In genomic region chr7:127187740-127188139, GRCh38 we compare ENCODE assay signal across 27 cellular contexts.
"Had no signal": no experiment of that assay in that cellular context is flagged by ENCODE, and none has a peak within 500 bp of the region (broad histone marks: within the 10 kb centered on the region; RNA-seq: fewer than 3 reads in every experiment).

No MANE protein-coding gene starts in this region.

- H3K4me3 ChIP-seq: left ventricle myocardium inferior, lung, ovary, prostate gland, skin epidermis, suprapubic skin, thoracic aorta, tibial artery, upper lobe of right lung had no signal

- H3K4me1 ChIP-seq: prostate gland, suprapubic skin, tibial artery, upper lobe of right lung had no signal

- H3K27ac ChIP-seq: left ventricle myocardium inferior, ovary, prostate gland, skin epidermis, suprapubic skin, thoracic aorta, tibial artery, upper lobe of right lung had no signal

- H3K36me3 Mint-ChIP-seq: immature natural killer cell; mesothelial cell of epicardium; naive B cell; natural killer cell treated with Interleukin-12 subunit alpha and Interleukin-12 subunit beta and Interleukin-15 and Interleukin-18, amount 100 ng/mL, for 72 hours; stimulated activated naive B cell treated with anti-CD40 and anti-IgM and Interleukin-4, amounts not matched to agents 10 μg/mL and 1 μg/mL and 100 μg/mL, for 72 hours had no signal

- DNase-seq: hypothalamus; immature natural killer cell; kidney; left colon; left ventricle myocardium inferior; mesendoderm; naive B cell; ovary; retina; right cardiac atrium; stimulated activated CD4-positive, alpha-beta T cell treated with anti-CD3 and anti-CD28 coated beads, Interleukin-12 subunit alpha, Interleukin-12 subunit beta, amount 100 ng/mL, for 4 hours; stimulated activated CD4-positive, alpha-beta T cell treated with anti-CD3 and anti-CD28 coated beads, Interleukin-15, amount 100 ng/mL, for 24 hours; stimulated activated CD4-positive, alpha-beta T cell treated with anti-CD3 and anti-CD28 coated beads, Interleukin-2, amount 100 ng/mL, for 24 hours; stimulated activated CD4-positive, alpha-beta T cell treated with anti-CD3 and anti-CD28 coated beads, Interleukin-4, amount 100 ng/mL, for 1 hour; stimulated activated naive B cell treated with anti-CD40 and anti-IgM and Interleukin-4, amounts not matched to agents 10 μg/mL and 1 μg/mL and 100 μg/mL, for 72 hours; stimulated activated naive CD8-positive, alpha-beta T cell treated with anti-CD3 and anti-CD28 coated beads, Interleukin-15, Interleukin-2, amounts not matched to agents 100 U/mL and 50 U/mL, for 24 hours; tibial artery; trophoblast cell; upper lobe of right lung had no signal

- H3K9me3 ChIP-seq: left ventricle myocardium inferior, ovary, prostate gland, suprapubic skin, thoracic aorta, tibial artery, upper lobe of right lung had no signal

- H3K4me1 Mint-ChIP-seq: immature natural killer cell; naive B cell; stimulated activated naive B cell treated with anti-CD40 and anti-IgM and Interleukin-4, amounts not matched to agents 10 μg/mL and 1 μg/mL and 100 μg/mL, for 72 hours had no signal

- H3K4me3 Mint-ChIP-seq: immature natural killer cell; mesothelial cell of epicardium; naive B cell; natural killer cell treated with Interleukin-12 subunit alpha and Interleukin-12 subunit beta and Interleukin-15 and Interleukin-18, amount 100 ng/mL, for 72 hours; stimulated activated naive B cell treated with anti-CD40 and anti-IgM and Interleukin-4, amounts not matched to agents 10 μg/mL and 1 μg/mL and 100 μg/mL, for 72 hours had no signal

- H3K9me3 Mint-ChIP-seq: naive B cell; natural killer cell treated with Interleukin-12 subunit alpha and Interleukin-12 subunit beta and Interleukin-15 and Interleukin-18, amount 100 ng/mL, for 72 hours had no signal

- H3K27me3 ChIP-seq: ovary, suprapubic skin, tibial artery, upper lobe of right lung had no signal

- H3K36me3 ChIP-seq: left ventricle myocardium inferior, ovary, prostate gland, suprapubic skin, thoracic aorta, tibial artery, upper lobe of right lung had no signal

- H3K27ac Mint-ChIP-seq: immature natural killer cell; mesothelial cell of epicardium; naive B cell; natural killer cell treated with Interleukin-12 subunit alpha and Interleukin-12 subunit beta and Interleukin-15 and Interleukin-18, amount 100 ng/mL, for 72 hours; stimulated activated naive B cell treated with anti-CD40 and anti-IgM and Interleukin-4, amounts not matched to agents 10 μg/mL and 1 μg/mL and 100 μg/mL, for 72 hours had no signal

- ATAC-seq: left colon; natural killer cell treated with Interleukin-12 subunit alpha and Interleukin-12 subunit beta and Interleukin-15 and Interleukin-18, amount 100 ng/mL, for 72 hours; right cardiac atrium; sciatic nerve; stimulated activated naive B cell treated with anti-CD40 and anti-IgM and Interleukin-4, amounts not matched to agents 10 μg/mL and 1 μg/mL and 100 μg/mL, for 72 hours; stimulated activated naive CD8-positive, alpha-beta T cell treated with anti-CD3 and anti-CD28 coated beads, Interleukin-15, Interleukin-2, amounts not matched to agents 100 U/mL and 50 U/mL, for 24 hours; upper lobe of right lung had no signal
